8 cellular contexts compared by ENCODE assay signal in the genomic region with DNA sequence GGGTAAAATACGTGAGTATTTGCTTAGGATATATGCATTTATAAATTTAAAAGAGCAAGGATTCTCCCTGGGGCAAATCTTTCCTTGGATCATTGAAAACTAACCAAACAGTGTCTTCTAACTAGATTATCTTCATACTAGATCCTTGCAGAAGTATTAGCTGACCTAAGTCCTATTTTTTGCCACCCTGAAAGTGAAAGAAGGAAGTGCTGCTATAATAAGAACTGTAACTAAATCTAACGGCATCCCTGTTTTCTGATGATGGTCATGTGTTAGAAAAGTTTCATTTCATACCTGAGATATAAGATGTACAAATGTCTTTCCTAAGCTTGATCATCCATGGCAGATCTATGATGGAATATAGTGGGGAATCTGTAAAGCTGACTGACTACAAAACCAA.
DNase-seq lines count a peak whose midpoint lies in the region; ATAC-seq and TF ChIP-seq lines count a peak whose summit lies in the region.

No MANE protein-coding gene starts in this region.

- peak; percentile 33 for ATAC-seq in GM18508 (IDR thresholded peaks at IDR 0.05; ENCODE audit: insufficient read depth, unreplicated experiment)
- ATAC-seq in HG03354 (IDR thresholded peaks at IDR 0.05; ENCODE audit: poor library complexity, severe bottlenecking, unreplicated experiment) = peak; percentile 53
- ATAC-seq in body of pancreas = peak; percentile 62

- DNase-seq in body of pancreas (no peak), osteoblast (ENCODE audit: insufficient read length, low spot score, missing footprints) (no peak), HEK293T (ENCODE audit: extremely low spot score) (no peak), 8988T (no peak), NCI-H446 (lab: John Stamatoyannopoulos, UW) (no peak), COLO668 (lab: John Stamatoyannopoulos, UW; ENCODE audit: unreplicated experiment) (no peak)

- WGBS in body of pancreas, 2 donors = 29 to 48% methylated on average over 2 of the region's 2 CpGs

- H3K27ac ChIP-seq in body of pancreas = peak overlapping the region in 3 of 4 donors; percentile 10 to 72 (median 27)
- peak overlapping the region; percentile 84 for H3K27ac ChIP-seq in osteoblast (ENCODE audit: low read depth, low read length)

- no peaks in the 10 kb centered on the region for H3K79me2 ChIP-seq in osteoblast (ENCODE audit: insufficient read depth, low read length)

- H3K36me3 ChIP-seq in body of pancreas (replicated peaks in 1 of 2; ENCODE audit: insufficient read depth in 1 of 2, low read depth in 2 of 2) (no peaks in the 10 kb centered on the region), osteoblast (ENCODE audit: insufficient read depth, low read length) (no peaks in the 10 kb centered on the region)

- TF ChIP-seq POLR2A in body of pancreas (IDR thresholded peaks at IDR 0.05) = no peak

- no peak for TF ChIP-seq CTCF in body of pancreas (IDR thresholded peaks at IDR 0.05)
- no peak for TF ChIP-seq CTCF in osteoblast (IDR thresholded peaks at IDR 0.05; ENCODE audit: extremely low read depth, low read depth, low read length)

- H3K27me3 ChIP-seq in body of pancreas (no peaks in the 10 kb centered on the region), osteoblast (ENCODE audit: insufficient read depth, low read length) (no peaks in the 10 kb centered on the region)

- CTCF ChIA-PET in HEK293T (lab: Yijun Ruan, JAX) = interaction anchor here (1.1 kb wide), 1 partner anchor 102 kb away, joined by 3 read pairs; no protein-coding TSS in a partner anchor

- no peaks in the 10 kb centered on the region for H3K9me3 ChIP-seq in body of pancreas
- no peaks in the 10 kb centered on the region for H3K9me3 ChIP-seq in osteoblast (ENCODE audit: low read depth, low read length)

- H3K4me3 ChIP-seq in body of pancreas (no peak overlapping the region), osteoblast (ENCODE audit: insufficient read depth, low read length) (peak overlapping the region; percentile 12)

- POLR2A ChIA-PET in HEK293T (lab: Yijun Ruan, JAX) = no interaction called here

- intact Hi-C loops in body of pancreas (cut with DNase I) = no loop called here

- peak overlapping the region; percentile 72 for H3K4me2 ChIP-seq in osteoblast (ENCODE audit: insufficient read depth, low read length)

- H2AFZ ChIP-seq in osteoblast (ENCODE audit: low read length) = peak overlapping the region; percentile 73

- H3K4me1 ChIP-seq in body of pancreas (peaks cover 14% of the 10 kb centered on the region), osteoblast (ENCODE audit: insufficient read depth, low read length) (peaks cover 14% of the 10 kb centered on the region)

- no peaks in the 10 kb centered on the region for H4K20me1 ChIP-seq in osteoblast (ENCODE audit: insufficient read depth, low read length)

TF ChIP-seq in HEK293T, 16 proteins besides CTCF, POLR2A, EP300 and RAD21:
- TF ChIP-seq PKNOX1 (IDR thresholded peaks at IDR 0.05) (no peak), CTBP1 (IDR thresholded peaks at IDR 0.05; ENCODE audit: borderline replicate concordance) (no peak), TARDBP (IDR thresholded peaks at IDR 0.05) (no peak), LEF1 (IDR thresholded peaks at IDR 0.05; ENCODE audit: borderline replicate concordance) (no peak), ELF4 (IDR thresholded peaks at IDR 0.05) (no peak), FOXM1 (IDR thresholded peaks at IDR 0.05; ENCODE audit: borderline replicate concordance) (no peak), BHLHE40 (IDR thresholded peaks at IDR 0.05; ENCODE audit: borderline replicate concordance) (no peak), HDGF (IDR thresholded peaks at IDR 0.05; ENCODE audit: borderline replicate concordance) (no peak), SP1 (IDR thresholded peaks at IDR 0.05) (no peak), SUZ12 (IDR thresholded peaks at IDR 0.05) (no peak), FOXK2 (IDR thresholded peaks at IDR 0.05) (no peak), NFRKB (IDR thresholded peaks at IDR 0.05) (no peak)
